ENCODE assay signal across 14 cellular contexts in the genomic region with DNA sequence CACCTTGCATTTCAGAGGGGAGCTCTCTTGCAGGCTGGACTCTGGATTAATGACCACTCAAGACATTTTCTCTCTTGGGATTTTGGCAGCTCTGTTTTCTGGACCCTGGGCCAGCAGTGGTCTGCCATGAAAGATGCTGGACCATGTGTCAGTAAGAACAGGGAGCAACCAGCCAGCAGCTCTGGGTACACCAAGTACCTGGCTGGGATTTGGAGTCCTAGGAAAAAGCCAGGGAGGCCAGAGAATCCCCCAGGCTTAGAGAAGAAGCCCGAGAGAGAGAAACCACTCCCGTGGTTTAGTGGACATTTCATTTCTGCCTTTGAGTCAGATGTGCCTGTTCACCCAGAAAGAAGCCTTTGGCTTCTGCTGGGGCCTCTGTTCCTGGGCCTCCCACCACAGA. TPM values are rescaled to one million over a fixed set of nuclear protein-coding genes. Genes with fewer than 3 reads are reported as not detected.
"Had no signal": no experiment of that assay in that cellular context is flagged by ENCODE, and none has a peak within 500 bp of the region (broad histone marks: within the 10 kb centered on the region; RNA-seq: fewer than 3 reads in every experiment).

No MANE protein-coding gene starts in this region.

- H3K27ac ChIP-seq: coronary artery, epithelial cell of prostate, ovary, psoas muscle had no signal

- H3K27me3 ChIP-seq: ovary, right atrium auricular region, transverse colon had no signal

- DNase-seq: activated CD4-positive, alpha-beta T cell treated with anti-CD3 and anti-CD28 coated beads, Interleukin-2, amount 10 ng/mL, durations not matched to agents 7 days and 5 days; activated CD8-positive, alpha-beta memory T cell treated with anti-CD3 and anti-CD28 coated beads, Interleukin-2, amount 10 ng/mL, durations not matched to agents 7 days and 5 days; kidney; ovary; psoas muscle; stimulated activated CD4-positive, alpha-beta T cell treated with anti-CD3 and anti-CD28 coated beads, Interleukin-4, amount 100 ng/mL, for 4 hours; stimulated activated naive CD8-positive, alpha-beta T cell treated with anti-CD3 and anti-CD28 coated beads, Interleukin-15, Interleukin-2, amounts not matched to agents 100 U/mL and 50 U/mL, for 24 hours; T-helper 2 cell; transverse colon had no signal

- H3K4me3 ChIP-seq: coronary artery, lung, ovary, psoas muscle, right atrium auricular region, transverse colon had no signal

- H3K36me3 ChIP-seq: ovary, right atrium auricular region, transverse colon had no signal

- H3K9me3 ChIP-seq: ovary, psoas muscle, right atrium auricular region, transverse colon had no signal

RNA-seq across cellular contexts. Expression of a gene that starts 2.5 kb away (rescaled TPM):
- total RNA-seq: activated CD8-positive, alpha-beta T cell treated with anti-CD3 and anti-CD28 coated beads for 36 hours had no signal
